In the genomic region with DNA sequence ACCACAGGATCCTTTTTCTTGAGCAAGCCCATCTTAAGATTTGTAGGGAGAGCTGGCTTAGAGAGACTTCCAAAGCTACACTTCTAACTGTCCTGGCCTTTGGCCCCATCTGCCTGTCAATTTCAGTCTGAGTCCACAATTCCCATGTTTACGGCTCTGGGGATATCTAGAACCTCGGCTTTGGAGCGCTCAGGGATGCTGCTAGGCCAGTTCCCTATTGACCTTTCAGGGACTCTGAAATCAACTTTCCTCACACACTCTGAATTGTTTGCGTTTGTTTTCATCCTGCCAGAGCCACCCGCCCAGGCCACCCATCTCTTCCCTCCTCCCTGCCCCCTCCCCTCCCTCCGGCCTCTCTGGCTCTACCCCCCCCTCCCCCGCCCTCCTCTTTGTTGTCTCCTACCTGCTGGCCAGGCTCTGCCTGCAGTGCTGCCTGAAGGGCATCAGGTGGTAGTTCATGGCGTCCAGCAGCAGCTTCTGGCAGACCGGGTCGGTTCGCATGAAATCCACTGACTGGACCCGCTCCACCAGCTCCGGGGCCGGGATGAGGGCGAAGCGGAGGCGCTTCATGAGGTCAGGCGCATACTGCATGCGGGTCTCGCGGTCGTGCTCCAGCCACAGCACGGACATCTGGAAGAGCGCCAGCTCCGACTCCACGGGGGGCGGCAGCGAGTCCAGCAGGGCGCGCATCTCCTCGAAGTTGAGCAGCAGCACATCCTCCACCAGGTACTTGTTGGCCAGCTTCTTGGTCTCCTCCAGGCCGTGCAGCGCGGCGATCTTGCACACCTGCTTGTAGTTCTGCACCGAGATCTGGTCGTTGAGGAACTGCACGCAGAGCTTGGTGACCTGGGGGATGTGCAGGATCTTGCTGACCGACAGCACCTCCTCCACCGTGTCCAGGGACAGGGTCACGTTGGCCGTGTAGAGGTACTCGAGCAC, we compare ENCODE assay signal across 8 cellular contexts. TPM values are rescaled to one million over a fixed set of nuclear protein-coding genes. Genes with fewer than 3 reads are reported as not detected.
DNase-seq lines count a peak whose midpoint lies in the region; ATAC-seq and TF ChIP-seq lines count a peak whose summit lies in the region.

No MANE protein-coding gene starts in this region.

- H3K36me3 ChIP-seq in left ventricle myocardium inferior (no peaks in the 10 kb centered on the region), lower lobe of right lung (no peaks in the 10 kb centered on the region), urinary bladder (ENCODE audit: insufficient read depth) (no peaks in the 10 kb centered on the region)

- H3K4me1 ChIP-seq in left ventricle myocardium inferior (peaks cover 23% of the 10 kb centered on the region), lower lobe of right lung (peaks cover 13% of the 10 kb centered on the region), urinary bladder (ENCODE audit: insufficient read depth) (no peaks in the 10 kb centered on the region)

- no peak for ATAC-seq in Right ventricle myocardium inferior
- no peak for ATAC-seq in activated T-helper 17 cell treated with anti-CD3 and anti-CD28 coated beads, Interleukin-2, amount 50 U/mL, for 72 hours (replicated peaks)
- ATAC-seq in lower lobe of right lung = peak; percentile 7 to 40
- ATAC-seq in activated CD8-positive, alpha-beta memory T cell treated with anti-CD3 and anti-CD28 coated beads, Interleukin-2, amount 10 ng/mL, durations not matched to agents 7 days and 5 days = no peak

- peaks cover 5% of the 10 kb centered on the region for H3K4me1 Mint-ChIP-seq in activated T-helper 17 cell treated with anti-CD3 and anti-CD28 coated beads, Interleukin-2, amount 50 U/mL, for 72 hours
- H3K4me1 Mint-ChIP-seq in activated CD8-positive, alpha-beta memory T cell treated with anti-CD3 and anti-CD28 coated beads, Interleukin-2, amount 10 ng/mL, durations not matched to agents 7 days and 5 days = no peaks in the 10 kb centered on the region

- no peak overlapping the region for H3K27ac Mint-ChIP-seq in activated T-helper 17 cell treated with anti-CD3 and anti-CD28 coated beads, Interleukin-2, amount 50 U/mL, for 72 hours
- H3K27ac Mint-ChIP-seq in activated CD8-positive, alpha-beta memory T cell treated with anti-CD3 and anti-CD28 coated beads, Interleukin-2, amount 10 ng/mL, durations not matched to agents 7 days and 5 days = no peak overlapping the region

- H3K27me3 ChIP-seq in left ventricle myocardium inferior (ENCODE audit: low read depth) = peaks cover 80% of the 10 kb centered on the region
- peaks cover 31% of the 10 kb centered on the region for H3K27me3 ChIP-seq in lower lobe of right lung (ENCODE audit: low read depth)

- intact Hi-C loops in left ventricle myocardium inferior (cut with micrococcal nuclease) (no loop called here), Right ventricle myocardium inferior (cut with DNase I) (no loop called here), lower lobe of right lung (cut with DNase I) (no loop called here)

- H3K9me3 ChIP-seq in left ventricle myocardium inferior (replicated peaks) (no peaks in the 10 kb centered on the region), lower lobe of right lung (no peaks in the 10 kb centered on the region)

- peak overlapping the region; percentile 5 for H3K4me3 Mint-ChIP-seq in activated T-helper 17 cell treated with anti-CD3 and anti-CD28 coated beads, Interleukin-2, amount 50 U/mL, for 72 hours
- H3K4me3 Mint-ChIP-seq in activated CD8-positive, alpha-beta memory T cell treated with anti-CD3 and anti-CD28 coated beads, Interleukin-2, amount 10 ng/mL, durations not matched to agents 7 days and 5 days = no peak overlapping the region

- H3K9me3 Mint-ChIP-seq in activated T-helper 17 cell treated with anti-CD3 and anti-CD28 coated beads, Interleukin-2, amount 50 U/mL, for 72 hours = no peaks in the 10 kb centered on the region
- H3K9me3 Mint-ChIP-seq in activated CD8-positive, alpha-beta memory T cell treated with anti-CD3 and anti-CD28 coated beads, Interleukin-2, amount 10 ng/mL, durations not matched to agents 7 days and 5 days (ENCODE audit: low read depth) = no peaks in the 10 kb centered on the region

- no peaks in the 10 kb centered on the region for H3K36me3 Mint-ChIP-seq in activated T-helper 17 cell treated with anti-CD3 and anti-CD28 coated beads, Interleukin-2, amount 50 U/mL, for 72 hours (ENCODE audit: low read depth)
- H3K36me3 Mint-ChIP-seq in activated CD8-positive, alpha-beta memory T cell treated with anti-CD3 and anti-CD28 coated beads, Interleukin-2, amount 10 ng/mL, durations not matched to agents 7 days and 5 days = no peaks in the 10 kb centered on the region

- TF ChIP-seq CTCF in left ventricle myocardium inferior (IDR thresholded peaks at IDR 0.05; ENCODE audit: borderline replicate concordance) (no peak), lower lobe of right lung (IDR thresholded peaks at IDR 0.05) (no peak)

- H3K4me3 ChIP-seq in left ventricle myocardium inferior (peak overlapping the region; percentile 64), lower lobe of right lung (peak overlapping the region; percentile 32), urinary bladder (ENCODE audit: low read depth, low read length) (peak overlapping the region; percentile 50)

- H3K27me3 Mint-ChIP-seq in activated T-helper 17 cell treated with anti-CD3 and anti-CD28 coated beads, Interleukin-2, amount 50 U/mL, for 72 hours = peaks cover 37% of the 10 kb centered on the region
- peaks cover 56% of the 10 kb centered on the region for H3K27me3 Mint-ChIP-seq in activated CD8-positive, alpha-beta memory T cell treated with anti-CD3 and anti-CD28 coated beads, Interleukin-2, amount 10 ng/mL, durations not matched to agents 7 days and 5 days

- H3K27ac ChIP-seq in left ventricle myocardium inferior (replicated peaks) (no peak overlapping the region), lower lobe of right lung (no peak overlapping the region), urinary bladder (ENCODE audit: low read depth) (no peak overlapping the region)

- WGBS in urinary bladder = 13% methylated on average over 43 of the region's 43 CpGs

- CTCF ChIA-PET in activated CD8-positive, alpha-beta memory T cell treated with anti-CD3 and anti-CD28 coated beads, Interleukin-2, amount 10 ng/mL, durations not matched to agents 7 days and 5 days (lab: Charles Lee) = no interaction called here

- no peak for DNase-seq in left ventricle myocardium inferior
- DNase-seq in Right ventricle myocardium inferior (ENCODE audit: missing footprints) = no peak
- no peak for DNase-seq in lower lobe of right lung
- DNase-seq in Kasumi-1 (lab: John Stamatoyannopoulos, UW) = no peak
- no peak for DNase-seq in activated CD8-positive, alpha-beta memory T cell treated with anti-CD3 and anti-CD28 coated beads, Interleukin-2, amount 10 ng/mL, durations not matched to agents 7 days and 5 days
- no peak for DNase-seq in MV-4-11 (lab: John Stamatoyannopoulos, UW)

RNA-seq across cellular contexts. Expression of a gene that starts 3.3 kb away (rescaled TPM):
- total RNA-seq in left ventricle myocardium inferior (not detected), Right ventricle myocardium inferior (not detected), lower lobe of right lung (0.24 TPM), urinary bladder (1.5 TPM)
- total RNA-seq in activated T-helper 17 cell treated with anti-CD3 and anti-CD28 coated beads, Interleukin-2, amount 50 U/mL, for 72 hours = not detected
- polyA plus RNA-seq in urinary bladder = 0.39 TPM
- not detected for total RNA-seq in activated CD8-positive, alpha-beta memory T cell treated with anti-CD3 and anti-CD28 coated beads, Interleukin-2, amount 10 ng/mL, durations not matched to agents 7 days and 5 days

Comparison
In these comparisons a context has a peak if more than half of its experiments do, and no peak if none do; other contexts are left out.
1. ATAC-seq: peak in lower lobe of right lung (2 of 2); none in Right ventricle myocardium inferior (single experiment), activated T-helper 17 cell treated with anti-CD3 and anti-CD28 coated beads, Interleukin-2, amount 50 U/mL, for 72 hours (single experiment) and activated CD8-positive, alpha-beta memory T cell treated with anti-CD3 and anti-CD28 coated beads, Interleukin-2, amount 10 ng/mL, durations not matched to agents 7 days and 5 days (single experiment).
2. Peak in every context shown above with its lines, with median percentiles within 50 percentile points of each other: H3K4me3 ChIP-seq.